Comparison of ENCODE assay signal across 8 cellular contexts in the genomic region with DNA sequence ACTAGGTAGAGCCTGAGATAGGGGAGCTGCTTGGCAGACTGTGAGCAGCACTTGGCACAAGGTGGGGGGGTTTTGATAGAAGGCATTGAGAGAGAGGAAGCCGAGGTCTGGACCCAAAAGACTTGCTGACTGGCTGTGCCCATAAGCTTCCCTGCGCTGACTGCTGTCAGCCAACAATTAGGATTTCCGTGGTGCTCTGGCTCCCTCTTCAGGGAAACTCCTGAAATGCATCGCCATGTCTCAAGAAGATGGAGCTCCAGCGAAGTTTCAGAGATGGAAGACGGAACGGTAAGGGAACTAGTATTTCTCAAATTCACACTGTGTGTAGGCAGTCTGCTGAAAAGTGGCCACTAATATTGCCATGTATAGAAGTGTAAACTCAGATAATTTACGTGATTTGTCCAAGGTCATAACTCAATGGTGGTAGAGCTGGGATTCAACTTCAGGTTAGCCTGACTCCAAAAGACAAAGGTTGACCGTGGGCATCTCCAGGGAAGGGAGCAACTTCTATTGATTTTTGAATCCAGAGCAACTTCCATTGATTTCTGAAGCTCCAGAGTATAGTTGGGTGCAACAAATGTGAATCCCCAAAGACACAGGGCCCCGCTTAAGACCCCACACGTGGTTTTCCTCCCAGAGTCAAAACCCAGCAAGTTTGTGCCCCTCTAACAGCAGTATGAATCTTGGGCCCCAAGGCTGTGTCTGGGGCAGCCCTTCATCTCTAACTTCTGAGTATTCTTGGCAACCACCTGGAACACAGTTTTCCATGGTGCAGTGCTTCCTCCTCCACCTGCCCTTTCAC. TPM values are rescaled to one million over a fixed set of nuclear protein-coding genes. Genes with fewer than 3 reads are reported as not detected.
DNase-seq lines count a peak whose midpoint lies in the region; ATAC-seq, FAIRE-seq and TF ChIP-seq lines count a peak whose summit lies in the region.

No MANE protein-coding gene starts in this region.

- no peak overlapping the region for H3K27ac ChIP-seq in K562 (ENCODE audit: extremely low read depth, low read depth, low read length)

- no peak for TF ChIP-seq EP300 in K562 (IDR thresholded peaks at IDR 0.05; ENCODE audit: low read length)

- H3K9me3 ChIP-seq in K562 (replicated peaks; ENCODE audit: control insufficient read depth, insufficient read depth, low read depth, low read length): no peaks in the 10 kb centered on the region

- H3K4me2 ChIP-seq in K562 (ENCODE audit: insufficient read depth, low read length): no peak overlapping the region

- H3K36me3 ChIP-seq in K562 (ENCODE audit: control insufficient read depth, insufficient read depth, low read length): no peaks in the 10 kb centered on the region

- ATAC-seq in GM18861 (IDR thresholded peaks at IDR 0.05; ENCODE audit: unreplicated experiment): peak; percentile 29
- peak; percentile 83 for ATAC-seq in K562
- no peak for ATAC-seq in GM19023 (IDR thresholded peaks at IDR 0.05; ENCODE audit: unreplicated experiment)

- TF ChIP-seq POLR2A in K562 (conservative IDR thresholded peaks at IDR 0.05): no peak

- TF ChIP-seq RAD21 in K562 (CRISPR knock-in tag; conservative IDR thresholded peaks at IDR 0.05 in 1 of 2, IDR thresholded peaks at IDR 0.05 in 1 of 2): peak; percentile 56 to 71

- H3K4me3 ChIP-seq in K562: no peak overlapping the region

- peak overlapping the region; percentile 48; the same call in 1 of the 2 replicates for H2AFZ ChIP-seq in K562 (ENCODE audit: low read depth, low read length)

- in situ Hi-C loops in K562 (cut with MboI): no loop called here

- no peaks in the 10 kb centered on the region for H3K27me3 ChIP-seq in K562 (ENCODE audit: control insufficient read depth in 2 of 2, insufficient read depth in 2 of 2, low read length in 2 of 2)

- WGBS in K562 (ENCODE audit: insufficient coverage, low coverage, missing lambda C conversion rate): 5% methylated on average over 11 of the region's 11 CpGs

- intact Hi-C loops in K562 (cut with micrococcal nuclease): loop anchor here (1.0 to 5.0 kb wide), 2 partner anchors 111 to 269 kb away; no protein-coding TSS in a partner anchor

- peak; percentile 60 for DNase-seq in AG08396 (ENCODE audit: low spot score)
- peak; percentile 32 for DNase-seq in NCI-H2029 treated with DMSO at 0.1 percent for 48 hours (lab: John Stamatoyannopoulos, UW)
- DNase-seq in UCSD-AML1 (lab: John Stamatoyannopoulos, UW; ENCODE audit: unreplicated experiment): peak; percentile 71
- peak; percentile 40 to 75 (median 50) for DNase-seq in K562 (ENCODE audit: extremely low read depth in 1 of 4, low spot score in 3 of 4)
- DNase-seq in islet precursor cell: peak; percentile 67
- DNase-seq in stimulated activated CD4-positive, alpha-beta T cell treated with anti-CD3 and anti-CD28 coated beads, Interleukin-15, amount 100 ng/mL, for 48 hours (ENCODE audit: low read depth in 2 of 2): peak; percentile 55 to 77

- peaks cover 0 to 5% of the 10 kb centered on the region in 2 experiments; a peak in 1 of 5 replicates for H3K4me1 ChIP-seq in K562 (replicated peaks in 1 of 2; ENCODE audit: control insufficient read depth in 2 of 2, insufficient read depth in 2 of 2, low read length in 2 of 2)

- H4K20me1 ChIP-seq in K562 (replicated peaks; ENCODE audit: control insufficient read depth, insufficient read depth, low read length): no peaks in the 10 kb centered on the region

- no peaks in the 10 kb centered on the region for H3K9me1 ChIP-seq in K562 (ENCODE audit: control insufficient read depth, insufficient read depth, low read length)

- peak; percentile 83 for TF ChIP-seq CTCF in K562 (IDR thresholded peaks at IDR 0.05 in 2 of 3, conservative IDR thresholded peaks at IDR 0.05 in 1 of 3; ENCODE audit: insufficient read depth in 2 of 3, low read depth in 1 of 3, low read length in 3 of 3)

- no peak overlapping the region for H3K9ac ChIP-seq in K562 (ENCODE audit: insufficient read depth in 1 of 2, low read depth in 2 of 2, low read length in 2 of 2)

- CTCF ChIA-PET in K562 (lab: Yijun Ruan, JAX; ENCODE audit: low intra/inter-chr PET ratio): interaction anchor here (0.6 to 1.7 kb wide), 8 partner anchors 8 to 406 kb away, joined by 3 to 17 read pairs (median 3); no protein-coding TSS in a partner anchor

- POLR2A ChIA-PET in K562 (lab: Yijun Ruan, JAX): interaction anchor here (0.5 to 1.2 kb wide), 3 partner anchors 275 to 1166 kb away, joined by 3 read pairs; no protein-coding TSS in a partner anchor

- peak; percentile 92 for FAIRE-seq in K562 (lab: Jason Lieb, UNC)

- no peaks in the 10 kb centered on the region for H3K79me2 ChIP-seq in K562 (ENCODE audit: control insufficient read depth, insufficient read depth, low read length)

- BruUV-seq in K562 (replicated peaks; lab: Mats Ljungman, UMichigan): no TSS peak

TF ChIP-seq in K562, 482 proteins besides CTCF, POLR2A, EP300 and RAD21 (continues in another document):
- TF ChIP-seq, protein P1, sequence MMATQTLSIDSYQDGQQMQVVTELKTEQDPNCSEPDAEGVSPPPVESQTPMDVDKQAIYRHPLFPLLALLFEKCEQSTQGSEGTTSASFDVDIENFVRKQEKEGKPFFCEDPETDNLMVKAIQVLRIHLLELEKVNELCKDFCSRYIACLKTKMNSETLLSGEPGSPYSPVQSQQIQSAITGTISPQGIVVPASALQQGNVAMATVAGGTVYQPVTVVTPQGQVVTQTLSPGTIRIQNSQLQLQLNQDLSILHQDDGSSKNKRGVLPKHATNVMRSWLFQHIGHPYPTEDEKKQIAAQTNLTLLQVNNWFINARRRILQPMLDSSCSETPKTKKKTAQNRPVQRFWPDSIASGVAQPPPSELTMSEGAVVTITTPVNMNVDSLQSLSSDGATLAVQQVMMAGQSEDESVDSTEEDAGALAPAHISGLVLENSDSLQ (IDR thresholded peaks at IDR 0.05): 0 out of 2 replicates have a peak, but pooled peaks have one; percentile 17

RNA-seq across cellular contexts. Expression of gene CRNN, which starts 44.5 kb away (rescaled TPM):
- total RNA-seq in K562 (2011; cell fraction: chromatin; rRNA removed; ENCODE audit: low replicate concordance): not detected in 2 replicates
- total RNA-seq in K562 (2011; cell fraction: nucleolus; rRNA removed): not detected in 2 replicates
- not detected in 2 replicates for total RNA-seq in K562 (2011; cell fraction: nucleoplasm; rRNA removed)
- total RNA-seq in K562 (2014; rRNA removed): not detected in 2 replicates
- total RNA-seq in K562 (2014; rRNA removed; fragmentation: Illumina TruSeq; extraction: Trizol): not detected in 2 replicates
- total RNA-seq in K562 (2015; rRNA removed; fragmentation: Illumina TruSeq; extraction: Trizol): not detected in 2 replicates
- total RNA-seq in K562 (2021): not detected in 2 replicates
- not detected in 2 replicates for polyA plus RNA-seq in K562 (2011; rRNA removed)
- not detected in 2 replicates for polyA plus RNA-seq in K562 (2011; cell fraction: cytosol; rRNA removed)
- polyA plus RNA-seq in K562 (2011; cell fraction: nucleus; rRNA removed): not detected in 2 replicates
- not detected in 2 replicates for polyA plus RNA-seq in K562 (2012)
- not detected in 2 replicates for polyA plus RNA-seq in K562 (2014; fragmentation: Illumina TruSeq; extraction: Trizol)
- polyA plus RNA-seq in K562 (2014; fragmentation: Nextera tagmentation; extraction: Ambion mirVana): not detected
- not detected in 2 replicates for polyA plus RNA-seq in K562 (2014; rRNA removed)
- polyA minus RNA-seq in K562 (2011; rRNA and poly(A)+ RNA removed): not detected in 2 replicates
- polyA minus RNA-seq in K562 (2011; cell fraction: cytosol; rRNA and poly(A)+ RNA removed): not detected in 2 replicates
- polyA minus RNA-seq in K562 (2011; cell fraction: nucleus; rRNA and poly(A)+ RNA removed): not detected in 2 replicates

RNA-seq across cellular contexts. Expression of gene LCE5A, which starts 52.0 kb away (rescaled TPM):
- total RNA-seq in K562 (2011; cell fraction: chromatin; rRNA removed; ENCODE audit: low replicate concordance): not detected in 2 replicates
- not detected in 2 replicates for total RNA-seq in K562 (2011; cell fraction: nucleolus; rRNA removed)
- not detected in 2 replicates for total RNA-seq in K562 (2011; cell fraction: nucleoplasm; rRNA removed)
- total RNA-seq in K562 (2014; rRNA removed): not detected in 2 replicates
- total RNA-seq in K562 (2014; rRNA removed; fragmentation: Illumina TruSeq; extraction: Trizol): not detected in 2 replicates
- not detected in 2 replicates for total RNA-seq in K562 (2015; rRNA removed; fragmentation: Illumina TruSeq; extraction: Trizol)
- not detected in 2 replicates for total RNA-seq in K562 (2021)
- not detected in 2 replicates for polyA plus RNA-seq in K562 (2011; rRNA removed)
- polyA plus RNA-seq in K562 (2011; cell fraction: cytosol; rRNA removed): not detected in 2 replicates
- polyA plus RNA-seq in K562 (2011; cell fraction: nucleus; rRNA removed): not detected in 2 replicates
- polyA plus RNA-seq in K562 (2012): not detected in 2 replicates
- not detected in 2 replicates for polyA plus RNA-seq in K562 (2014; fragmentation: Illumina TruSeq; extraction: Trizol)
- polyA plus RNA-seq in K562 (2014; fragmentation: Nextera tagmentation; extraction: Ambion mirVana): not detected
- polyA plus RNA-seq in K562 (2014; rRNA removed): not detected in 2 replicates
- polyA minus RNA-seq in K562 (2011; rRNA and poly(A)+ RNA removed): not detected in 2 replicates
- not detected in 2 replicates for polyA minus RNA-seq in K562 (2011; cell fraction: cytosol; rRNA and poly(A)+ RNA removed)
- polyA minus RNA-seq in K562 (2011; cell fraction: nucleus; rRNA and poly(A)+ RNA removed): not detected in 2 replicates

RNA-seq across cellular contexts. Expression of gene CRCT1, which starts 55.7 kb away (rescaled TPM):
- not detected in 2 replicates for total RNA-seq in K562 (2011; cell fraction: chromatin; rRNA removed; ENCODE audit: low replicate concordance)
- total RNA-seq in K562 (2011; cell fraction: nucleolus; rRNA removed): not detected in 2 replicates
- total RNA-seq in K562 (2011; cell fraction: nucleoplasm; rRNA removed): not detected in 2 replicates
- not detected in 2 replicates for total RNA-seq in K562 (2014; rRNA removed)
- total RNA-seq in K562 (2014; rRNA removed; fragmentation: Illumina TruSeq; extraction: Trizol): not detected in 2 replicates
- not detected in 2 replicates for total RNA-seq in K562 (2015; rRNA removed; fragmentation: Illumina TruSeq; extraction: Trizol)
- not detected in 2 replicates for total RNA-seq in K562 (2021)
- not detected in 2 replicates for polyA plus RNA-seq in K562 (2011; rRNA removed)
- polyA plus RNA-seq in K562 (2011; cell fraction: cytosol; rRNA removed): not detected in 2 replicates
- not detected in 2 replicates for polyA plus RNA-seq in K562 (2011; cell fraction: nucleus; rRNA removed)
- not detected in 2 replicates for polyA plus RNA-seq in K562 (2012)
- not detected in 2 replicates for polyA plus RNA-seq in K562 (2014; fragmentation: Illumina TruSeq; extraction: Trizol)
- polyA plus RNA-seq in K562 (2014; fragmentation: Nextera tagmentation; extraction: Ambion mirVana): not detected
- not detected in 2 replicates for polyA plus RNA-seq in K562 (2014; rRNA removed)
- polyA minus RNA-seq in K562 (2011; rRNA and poly(A)+ RNA removed): not detected in 2 replicates
- polyA minus RNA-seq in K562 (2011; cell fraction: cytosol; rRNA and poly(A)+ RNA removed): not detected in 2 replicates
- polyA minus RNA-seq in K562 (2011; cell fraction: nucleus; rRNA and poly(A)+ RNA removed): not detected in 2 replicates
